11 cellular contexts compared by ENCODE assay signal in the genomic region with DNA sequence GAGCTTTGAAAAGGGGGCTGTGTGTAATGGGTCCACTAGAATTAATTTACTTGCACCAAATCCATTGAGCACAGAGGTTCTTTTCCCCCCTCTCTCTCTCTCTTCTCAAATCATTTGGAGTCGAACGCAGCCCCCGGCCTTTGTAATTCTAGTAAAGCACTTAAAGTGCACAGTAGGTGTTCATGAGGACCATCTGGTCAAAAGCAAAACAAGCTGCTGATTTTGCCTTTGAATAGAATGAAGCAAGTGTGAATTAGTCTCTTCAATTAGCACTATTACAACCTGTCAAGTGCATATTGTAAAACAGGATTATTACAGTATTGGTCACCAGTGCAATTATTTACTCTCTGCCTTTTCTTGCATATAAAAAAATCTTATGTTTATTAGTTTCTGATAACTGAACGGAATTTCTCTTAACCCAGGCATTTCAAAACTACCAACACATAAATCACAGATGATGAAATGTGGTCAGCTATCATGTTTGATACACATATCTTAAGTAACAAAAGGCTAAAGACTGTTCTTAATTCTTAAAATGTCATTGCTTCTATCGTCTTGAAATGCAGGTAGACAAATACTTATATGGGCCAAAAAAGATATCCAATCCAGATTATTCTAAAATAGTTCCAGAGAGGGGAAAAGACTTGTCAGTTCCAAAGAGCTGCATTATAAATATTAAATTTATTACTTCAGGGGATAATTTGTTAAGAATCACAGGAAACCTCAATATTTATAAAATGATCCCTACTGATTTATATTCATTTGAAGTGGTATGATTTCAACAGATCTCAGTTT.
DNase-seq lines count a peak whose midpoint lies in the region; ATAC-seq and TF ChIP-seq lines count a peak whose summit lies in the region.
"Had no signal": no experiment of that assay in that cellular context is flagged by ENCODE, and none has a peak within 500 bp of the region (broad histone marks: within the 10 kb centered on the region; RNA-seq: fewer than 3 reads in every experiment).

No MANE protein-coding gene starts in this region.

- no peak overlapping the region for H3K9ac ChIP-seq in PC-3 (ENCODE audit: low read length)

- no peaks in the 10 kb centered on the region for H3K79me2 ChIP-seq in PC-3 (ENCODE audit: low read length)

- no peak for ATAC-seq in PC-3
- ATAC-seq: body of pancreas had no signal

- peak in 2 of 3 experiments; percentile 87 to 99 for DNase-seq in NCI-H1417 (lab: John Stamatoyannopoulos, UW)
- peak; percentile 80 for DNase-seq in NCI-H524 treated with DMSO at 0.1 percent for 48 hours (lab: John Stamatoyannopoulos, UW)
- peak; percentile 53 for DNase-seq in superior temporal gyrus (ENCODE audit: extremely low spot score)
- DNase-seq in PC-3, result no peak
- no peak for DNase-seq in glomerular visceral epithelial cell (ENCODE audit: extremely low spot score)
- no peak for DNase-seq in NK-92 treated with Interleukin-12 subunit alpha and Interleukin-12 subunit beta, amount 100 ng/mL, for 24 hours (lab: John Stamatoyannopoulos, UW)
- DNase-seq: activated CD4-positive, alpha-beta T cell treated with anti-CD3 and anti-CD28 coated beads, Interleukin-2, amount 50 U/mL, for 4 hours; body of pancreas; CD4-positive, CD25-positive, alpha-beta regulatory T cell; NCI-H1048 had no signal

- BruUV-seq in PC-3 (replicated peaks; lab: Mats Ljungman, UMichigan), result no TSS peak

- TF ChIP-seq CTCF in PC-3 (conservative IDR thresholded peaks at IDR 0.05; ENCODE audit: low read depth, low read length), result no peak

- CTCF ChIA-PET in PC-3 (lab: Charles Lee), result interaction anchor here (0.8 kb wide), 1 partner anchor 80 kb away, joined by 6 read pairs; no protein-coding TSS in a partner anchor

- H3K9me2 ChIP-seq in PC-3 (replicated peaks; ENCODE audit: low read length), result no peaks in the 10 kb centered on the region

- H3K4me2 ChIP-seq in PC-3 (ENCODE audit: low read length), result no peak overlapping the region

- H3K4me1 ChIP-seq in ectodermal cell (ENCODE audit: control insufficient read depth, insufficient read depth, low read length) (peaks cover 23% of the 10 kb centered on the region), PC-3 (ENCODE audit: insufficient read depth, low read length) (no peaks in the 10 kb centered on the region)

- peak overlapping the region; percentile 82 for H3K27ac ChIP-seq in ectodermal cell (ENCODE audit: insufficient read depth, low read depth, low read length, poor library complexity, severe bottlenecking)
- H3K27ac ChIP-seq in PC-3 (ENCODE audit: low read length), result no peak overlapping the region
- H3K27ac ChIP-seq: body of pancreas had no signal

- H2AFZ ChIP-seq in PC-3 (ENCODE audit: low read length), result no peak overlapping the region

- H3K9me3 ChIP-seq in ectodermal cell (ENCODE audit: control insufficient read depth, low read length) (no peaks in the 10 kb centered on the region), PC-3 (ENCODE audit: low read length) (no peaks in the 10 kb centered on the region)
- H3K9me3 ChIP-seq: body of pancreas had no signal

- H3K36me3 ChIP-seq in ectodermal cell (ENCODE audit: control insufficient read depth, insufficient read depth, low read length), result no peaks in the 10 kb centered on the region
- peaks cover 3% of the 10 kb centered on the region; the same call in 1 of the 2 replicates for H3K36me3 ChIP-seq in PC-3 (ENCODE audit: low read depth, low read length)

- intact Hi-C loops in PC-3 (cut with micrococcal nuclease), result no loop called here

- H3K27me3 ChIP-seq in ectodermal cell (ENCODE audit: control insufficient read depth, insufficient read depth, low read length, poor library complexity, severe bottlenecking) (no peaks in the 10 kb centered on the region), PC-3 (ENCODE audit: low read length) (no peaks in the 10 kb centered on the region)
- H3K27me3 ChIP-seq: body of pancreas had no signal

- no peaks in the 10 kb centered on the region for H4K20me1 ChIP-seq in PC-3 (ENCODE audit: low read length)

- WGBS in ectodermal cell, 2 experiments, result 0 to 10% methylated on average over 3 to 4 of the region's 5 CpGs

- POLR2A ChIA-PET in PC-3 (lab: Charles Lee; ENCODE audit: unreplicated experiment), result no interaction called here

- H3K4me3 ChIP-seq in ectodermal cell (ENCODE audit: insufficient read depth, low read depth, low read length) (no peak overlapping the region), PC-3 (ENCODE audit: low read length) (no peak overlapping the region)
- H3K4me3 ChIP-seq: body of pancreas had no signal

- peaks cover 5% of the 10 kb centered on the region for H3F3A ChIP-seq in PC-3 (ENCODE audit: low read length, unreplicated experiment)

Comparison
In these comparisons a context has a peak if more than half of its experiments do, and no peak if none do; other contexts are left out.
1. DNase-seq: peak in NCI-H1417 (2 of 3), NCI-H524 treated with DMSO at 0.1 percent for 48 hours (single experiment) and superior temporal gyrus (single experiment); none in PC-3 (single experiment), glomerular visceral epithelial cell (single experiment) and NK-92 treated with Interleukin-12 subunit alpha and Interleukin-12 subunit beta, amount 100 ng/mL, for 24 hours (single experiment).